ENCODE assay signal across 12 cellular contexts in the genomic region with DNA sequence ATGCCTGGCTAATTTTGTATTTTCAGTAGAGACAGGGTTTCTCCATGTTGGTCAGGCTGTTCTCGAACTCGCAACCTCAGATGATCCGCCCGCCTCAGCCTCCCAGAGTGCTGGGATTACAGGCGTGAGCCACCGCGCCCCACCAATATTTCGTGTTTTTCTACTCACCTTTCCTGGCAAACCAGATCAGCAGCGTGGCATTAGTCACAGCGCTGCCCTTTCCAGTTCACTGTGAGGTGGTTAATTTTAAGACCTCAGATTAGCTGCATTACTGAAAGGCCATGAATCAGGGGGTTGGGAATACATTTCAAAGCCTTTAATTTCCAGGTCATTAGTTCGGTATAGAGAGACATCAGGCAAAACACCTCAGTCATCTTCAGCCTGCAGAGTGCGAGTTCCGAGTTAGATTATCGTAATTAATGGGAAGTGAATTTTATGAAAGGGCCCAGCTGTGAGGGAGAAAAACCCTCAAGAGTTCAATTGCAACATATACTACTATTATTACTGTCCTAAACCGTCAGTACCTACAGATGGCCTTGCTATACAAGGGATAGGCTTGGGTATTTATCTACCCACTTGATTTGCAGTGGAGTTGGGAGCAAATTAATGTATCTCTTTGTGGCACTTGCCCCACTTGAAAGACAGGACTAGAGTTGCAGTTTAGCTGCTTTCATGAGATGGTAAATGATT. TPM values are rescaled to one million over a fixed set of nuclear protein-coding genes. Genes with fewer than 3 reads are reported as not detected.
A peak's percentile ranks its signal among the peaks of the same experiment; 100 is the strongest.
DNase-seq lines count a peak whose midpoint lies in the region; ATAC-seq and TF ChIP-seq lines count a peak whose summit lies in the region.
"Had no signal": no experiment of that assay in that cellular context is flagged by ENCODE, and none has a peak within 500 bp of the region (broad histone marks: within the 10 kb centered on the region; RNA-seq: fewer than 3 reads in every experiment).

No MANE protein-coding gene starts in this region.

- POLR2A ChIA-PET in RWPE1 (lab: Yijun Ruan, JAX; ENCODE audit: low non-redundant PET): no interaction called here

- peak; percentile 68 for ATAC-seq in esophagus mucosa
- no peak for ATAC-seq in GM21717 (IDR thresholded peaks at IDR 0.05; ENCODE audit: unreplicated experiment)
- ATAC-seq: gastroesophageal sphincter, K562 had no signal

- H3K27ac Mint-ChIP-seq in activated naive CD4-positive, alpha-beta T cell treated with anti-CD3 and anti-CD28 coated beads, Interleukin-2, amount 10 ng/mL, durations not matched to agents 7 days and 5 days: peak overlapping the region; percentile 24

- H3K4me1 Mint-ChIP-seq in activated naive CD4-positive, alpha-beta T cell treated with anti-CD3 and anti-CD28 coated beads, Interleukin-2, amount 10 ng/mL, durations not matched to agents 7 days and 5 days: peaks cover 57% of the 10 kb centered on the region

- peaks cover 3% of the 10 kb centered on the region for H3K27me3 Mint-ChIP-seq in activated naive CD4-positive, alpha-beta T cell treated with anti-CD3 and anti-CD28 coated beads, Interleukin-2, amount 10 ng/mL, durations not matched to agents 7 days and 5 days

- no peak for TF ChIP-seq CTCF in RWPE1 (conservative IDR thresholded peaks at IDR 0.05; ENCODE audit: low read depth)

- CTCF ChIA-PET in activated naive CD4-positive, alpha-beta T cell treated with anti-CD3 and anti-CD28 coated beads, Interleukin-2, amount 10 ng/mL, durations not matched to agents 7 days and 5 days (lab: Charles Lee): no interaction called here
- CTCF ChIA-PET in RWPE1 (lab: Yijun Ruan, JAX): interaction anchor here (0.8 kb wide), 1 partner anchor 10 kb away, joined by 3 read pairs; no protein-coding TSS in a partner anchor

- peak overlapping the region; percentile 97 for H3K27ac ChIP-seq in RWPE1

- peaks cover 8% of the 10 kb centered on the region for H3K36me3 Mint-ChIP-seq in activated naive CD4-positive, alpha-beta T cell treated with anti-CD3 and anti-CD28 coated beads, Interleukin-2, amount 10 ng/mL, durations not matched to agents 7 days and 5 days

- H3K9me3 Mint-ChIP-seq in activated naive CD4-positive, alpha-beta T cell treated with anti-CD3 and anti-CD28 coated beads, Interleukin-2, amount 10 ng/mL, durations not matched to agents 7 days and 5 days: no peaks in the 10 kb centered on the region

- no peak for DNase-seq in activated naive CD4-positive, alpha-beta T cell treated with anti-CD3 and anti-CD28 coated beads, Interleukin-2, amount 10 ng/mL, durations not matched to agents 7 days and 5 days
- no peak for DNase-seq in activated naive CD4-positive, alpha-beta T cell treated with anti-CD3 and anti-CD28 coated beads, Interleukin-2, amount 50 U/mL, for 16 hours
- no peak for DNase-seq in RWPE1 (ENCODE audit: low spot score)
- peak; percentile 28 for DNase-seq in stimulated activated CD8-positive, alpha-beta memory T cell treated with anti-CD3 and anti-CD28 coated beads, Interleukin-4, amount 100 ng/mL, for 48 hours
- no peak for DNase-seq in HT-29 (ENCODE audit: low spot score)
- no peak for DNase-seq in HCEC 1CT
- DNase-seq: activated CD8-positive, alpha-beta memory T cell treated with anti-CD3 and anti-CD28 coated beads, Interleukin-2, amount 50 U/mL, for 48 hours; kidney glomerular epithelial cell had no signal

- H3K4me3 Mint-ChIP-seq in activated naive CD4-positive, alpha-beta T cell treated with anti-CD3 and anti-CD28 coated beads, Interleukin-2, amount 10 ng/mL, durations not matched to agents 7 days and 5 days: no peak overlapping the region

RNA-seq across cellular contexts. Expression of a gene that starts 2.1 kb away (rescaled TPM):
- total RNA-seq in esophagus mucosa: 53.5 TPM
- 19.9 and 24.6 TPM in 2 replicates for total RNA-seq in HT-29 (2014; rRNA removed; shearing (Covaris generic))

RNA-seq across cellular contexts. Expression of a gene that starts 28.3 kb away (rescaled TPM):
- not detected for total RNA-seq in esophagus mucosa
- total RNA-seq in HT-29 (2014; rRNA removed; shearing (Covaris generic)): not detected in 2 replicates
- total RNA-seq: gastroesophageal sphincter, K562 had no signal
